In the genomic region with DNA sequence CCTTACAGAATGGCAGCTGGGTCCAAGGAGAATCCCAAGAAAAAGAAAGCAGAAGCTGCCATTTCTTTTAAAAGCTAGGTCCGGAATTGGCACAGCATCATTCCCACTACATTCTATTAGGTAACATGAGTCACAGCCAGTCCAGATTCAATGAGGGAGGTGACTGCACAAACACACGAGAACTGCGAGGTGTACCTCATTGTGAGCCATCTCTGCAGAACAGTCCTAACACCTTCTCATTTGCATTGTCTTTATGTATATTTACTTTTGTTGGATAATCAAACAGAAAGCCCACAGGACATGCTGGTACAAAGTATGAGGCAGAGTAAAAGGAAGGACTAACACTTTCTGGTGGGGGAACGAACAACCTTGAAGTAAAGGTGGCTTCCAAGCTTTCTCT, we compare ENCODE assay signal across 1 cellular context.
TF ChIP-seq lines count a peak whose summit lies in the region.

No MANE protein-coding gene starts in this region.

TF ChIP-seq in HepG2, 621 proteins besides CTCF, POLR2A, EP300 and RAD21 (continued from another document and continues in another):
- no peak for TF ChIP-seq HOXA9 (CRISPR knock-in tag; IDR thresholded peaks at IDR 0.05; ENCODE audit: borderline replicate concordance)
- TF ChIP-seq, protein P1, sequence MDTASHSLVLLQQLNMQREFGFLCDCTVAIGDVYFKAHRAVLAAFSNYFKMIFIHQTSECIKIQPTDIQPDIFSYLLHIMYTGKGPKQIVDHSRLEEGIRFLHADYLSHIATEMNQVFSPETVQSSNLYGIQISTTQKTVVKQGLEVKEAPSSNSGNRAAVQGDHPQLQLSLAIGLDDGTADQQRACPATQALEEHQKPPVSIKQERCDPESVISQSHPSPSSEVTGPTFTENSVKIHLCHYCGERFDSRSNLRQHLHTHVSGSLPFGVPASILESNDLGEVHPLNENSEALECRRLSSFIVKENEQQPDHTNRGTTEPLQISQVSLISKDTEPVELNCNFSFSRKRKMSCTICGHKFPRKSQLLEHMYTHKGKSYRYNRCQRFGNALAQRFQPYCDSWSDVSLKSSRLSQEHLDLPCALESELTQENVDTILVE (CRISPR knock-in tag; IDR thresholded peaks at IDR 0.05) = 0 out of 2 replicates have a peak, but pooled peaks have one; percentile 29
- no peak for TF ChIP-seq ZFP36L1 (CRISPR knock-in tag; IDR thresholded peaks at IDR 0.05)
- TF ChIP-seq GATA4 (IDR thresholded peaks at IDR 0.05; ENCODE audit: borderline replicate concordance, low read depth) = no peak
- no peak for TF ChIP-seq ZNF790 (CRISPR knock-in tag; IDR thresholded peaks at IDR 0.05; ENCODE audit: borderline replicate concordance)
- TF ChIP-seq SOX5 (CRISPR knock-in tag; IDR thresholded peaks at IDR 0.05; ENCODE audit: borderline replicate concordance) = peak; percentile 77; the same call in 1 of the 2 replicates
- TF ChIP-seq, protein P2, sequence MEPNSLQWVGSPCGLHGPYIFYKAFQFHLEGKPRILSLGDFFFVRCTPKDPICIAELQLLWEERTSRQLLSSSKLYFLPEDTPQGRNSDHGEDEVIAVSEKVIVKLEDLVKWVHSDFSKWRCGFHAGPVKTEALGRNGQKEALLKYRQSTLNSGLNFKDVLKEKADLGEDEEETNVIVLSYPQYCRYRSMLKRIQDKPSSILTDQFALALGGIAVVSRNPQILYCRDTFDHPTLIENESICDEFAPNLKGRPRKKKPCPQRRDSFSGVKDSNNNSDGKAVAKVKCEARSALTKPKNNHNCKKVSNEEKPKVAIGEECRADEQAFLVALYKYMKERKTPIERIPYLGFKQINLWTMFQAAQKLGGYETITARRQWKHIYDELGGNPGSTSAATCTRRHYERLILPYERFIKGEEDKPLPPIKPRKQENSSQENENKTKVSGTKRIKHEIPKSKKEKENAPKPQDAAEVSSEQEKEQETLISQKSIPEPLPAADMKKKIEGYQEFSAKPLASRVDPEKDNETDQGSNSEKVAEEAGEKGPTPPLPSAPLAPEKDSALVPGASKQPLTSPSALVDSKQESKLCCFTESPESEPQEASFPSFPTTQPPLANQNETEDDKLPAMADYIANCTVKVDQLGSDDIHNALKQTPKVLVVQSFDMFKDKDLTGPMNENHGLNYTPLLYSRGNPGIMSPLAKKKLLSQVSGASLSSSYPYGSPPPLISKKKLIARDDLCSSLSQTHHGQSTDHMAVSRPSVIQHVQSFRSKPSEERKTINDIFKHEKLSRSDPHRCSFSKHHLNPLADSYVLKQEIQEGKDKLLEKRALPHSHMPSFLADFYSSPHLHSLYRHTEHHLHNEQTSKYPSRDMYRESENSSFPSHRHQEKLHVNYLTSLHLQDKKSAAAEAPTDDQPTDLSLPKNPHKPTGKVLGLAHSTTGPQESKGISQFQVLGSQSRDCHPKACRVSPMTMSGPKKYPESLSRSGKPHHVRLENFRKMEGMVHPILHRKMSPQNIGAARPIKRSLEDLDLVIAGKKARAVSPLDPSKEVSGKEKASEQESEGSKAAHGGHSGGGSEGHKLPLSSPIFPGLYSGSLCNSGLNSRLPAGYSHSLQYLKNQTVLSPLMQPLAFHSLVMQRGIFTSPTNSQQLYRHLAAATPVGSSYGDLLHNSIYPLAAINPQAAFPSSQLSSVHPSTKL (CRISPR knock-in tag; IDR thresholded peaks at IDR 0.05) = peak; percentile 73
- TF ChIP-seq SAP130 (CRISPR knock-in tag; IDR thresholded peaks at IDR 0.05; ENCODE audit: low read depth) = peak; percentile 53
- TF ChIP-seq, protein P3, sequence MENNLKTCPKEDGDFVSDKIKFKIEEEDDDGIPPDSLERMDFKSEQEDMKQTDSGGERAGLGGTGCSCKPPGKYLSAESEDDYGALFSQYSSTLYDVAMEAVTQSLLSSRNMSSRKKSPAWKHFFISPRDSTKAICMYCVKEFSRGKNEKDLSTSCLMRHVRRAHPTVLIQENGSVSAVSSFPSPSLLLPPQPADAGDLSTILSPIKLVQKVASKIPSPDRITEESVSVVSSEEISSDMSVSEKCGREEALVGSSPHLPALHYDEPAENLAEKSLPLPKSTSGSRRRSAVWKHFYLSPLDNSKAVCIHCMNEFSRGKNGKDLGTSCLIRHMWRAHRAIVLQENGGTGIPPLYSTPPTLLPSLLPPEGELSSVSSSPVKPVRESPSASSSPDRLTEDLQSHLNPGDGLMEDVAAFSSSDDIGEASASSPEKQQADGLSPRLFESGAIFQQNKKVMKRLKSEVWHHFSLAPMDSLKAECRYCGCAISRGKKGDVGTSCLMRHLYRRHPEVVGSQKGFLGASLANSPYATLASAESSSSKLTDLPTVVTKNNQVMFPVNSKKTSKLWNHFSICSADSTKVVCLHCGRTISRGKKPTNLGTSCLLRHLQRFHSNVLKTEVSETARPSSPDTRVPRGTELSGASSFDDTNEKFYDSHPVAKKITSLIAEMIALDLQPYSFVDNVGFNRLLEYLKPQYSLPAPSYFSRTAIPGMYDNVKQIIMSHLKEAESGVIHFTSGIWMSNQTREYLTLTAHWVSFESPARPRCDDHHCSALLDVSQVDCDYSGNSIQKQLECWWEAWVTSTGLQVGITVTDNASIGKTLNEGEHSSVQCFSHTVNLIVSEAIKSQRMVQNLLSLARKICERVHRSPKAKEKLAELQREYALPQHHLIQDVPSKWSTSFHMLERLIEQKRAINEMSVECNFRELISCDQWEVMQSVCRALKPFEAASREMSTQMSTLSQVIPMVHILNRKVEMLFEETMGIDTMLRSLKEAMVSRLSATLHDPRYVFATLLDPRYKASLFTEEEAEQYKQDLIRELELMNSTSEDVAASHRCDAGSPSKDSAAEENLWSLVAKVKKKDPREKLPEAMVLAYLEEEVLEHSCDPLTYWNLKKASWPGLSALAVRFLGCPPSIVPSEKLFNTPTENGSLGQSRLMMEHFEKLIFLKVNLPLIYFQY (CRISPR knock-in tag; IDR thresholded peaks at IDR 0.05; ENCODE audit: borderline replicate concordance) = no peak
- TF ChIP-seq ZSCAN9 (CRISPR knock-in tag; IDR thresholded peaks at IDR 0.05; ENCODE audit: borderline replicate concordance) = no peak
- TF ChIP-seq, protein P4, sequence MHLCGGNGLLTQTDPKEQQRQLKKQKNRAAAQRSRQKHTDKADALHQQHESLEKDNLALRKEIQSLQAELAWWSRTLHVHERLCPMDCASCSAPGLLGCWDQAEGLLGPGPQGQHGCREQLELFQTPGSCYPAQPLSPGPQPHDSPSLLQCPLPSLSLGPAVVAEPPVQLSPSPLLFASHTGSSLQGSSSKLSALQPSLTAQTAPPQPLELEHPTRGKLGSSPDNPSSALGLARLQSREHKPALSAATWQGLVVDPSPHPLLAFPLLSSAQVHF (CRISPR knock-in tag; IDR thresholded peaks at IDR 0.05) = no peak
- TF ChIP-seq RARA (CRISPR knock-in tag; IDR thresholded peaks at IDR 0.05) = 0 out of 2 replicates have a peak, but pooled peaks have one; percentile 35
- no peak for TF ChIP-seq TBP (CRISPR knock-in tag; IDR thresholded peaks at IDR 0.05)
- TF ChIP-seq, protein P5, sequence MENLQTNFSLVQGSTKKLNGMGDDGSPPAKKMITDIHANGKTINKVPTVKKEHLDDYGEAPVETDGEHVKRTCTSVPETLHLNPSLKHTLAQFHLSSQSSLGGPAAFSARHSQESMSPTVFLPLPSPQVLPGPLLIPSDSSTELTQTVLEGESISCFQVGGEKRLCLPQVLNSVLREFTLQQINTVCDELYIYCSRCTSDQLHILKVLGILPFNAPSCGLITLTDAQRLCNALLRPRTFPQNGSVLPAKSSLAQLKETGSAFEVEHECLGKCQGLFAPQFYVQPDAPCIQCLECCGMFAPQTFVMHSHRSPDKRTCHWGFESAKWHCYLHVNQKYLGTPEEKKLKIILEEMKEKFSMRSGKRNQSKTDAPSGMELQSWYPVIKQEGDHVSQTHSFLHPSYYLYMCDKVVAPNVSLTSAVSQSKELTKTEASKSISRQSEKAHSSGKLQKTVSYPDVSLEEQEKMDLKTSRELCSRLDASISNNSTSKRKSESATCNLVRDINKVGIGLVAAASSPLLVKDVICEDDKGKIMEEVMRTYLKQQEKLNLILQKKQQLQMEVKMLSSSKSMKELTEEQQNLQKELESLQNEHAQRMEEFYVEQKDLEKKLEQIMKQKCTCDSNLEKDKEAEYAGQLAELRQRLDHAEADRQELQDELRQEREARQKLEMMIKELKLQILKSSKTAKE (CRISPR knock-in tag; IDR thresholded peaks at IDR 0.05; ENCODE audit: borderline replicate concordance) = no peak
- no peak for TF ChIP-seq XBP1 (CRISPR knock-in tag; IDR thresholded peaks at IDR 0.05)
- no peak for TF ChIP-seq ZNF124 (CRISPR knock-in tag; IDR thresholded peaks at IDR 0.05)
- TF ChIP-seq SIN3B (IDR thresholded peaks at IDR 0.05; ENCODE audit: low read length) = no peak
- TF ChIP-seq PRDM4 (CRISPR knock-in tag; IDR thresholded peaks at IDR 0.05; ENCODE audit: borderline replicate concordance) = no peak
- TF ChIP-seq, protein P6, sequence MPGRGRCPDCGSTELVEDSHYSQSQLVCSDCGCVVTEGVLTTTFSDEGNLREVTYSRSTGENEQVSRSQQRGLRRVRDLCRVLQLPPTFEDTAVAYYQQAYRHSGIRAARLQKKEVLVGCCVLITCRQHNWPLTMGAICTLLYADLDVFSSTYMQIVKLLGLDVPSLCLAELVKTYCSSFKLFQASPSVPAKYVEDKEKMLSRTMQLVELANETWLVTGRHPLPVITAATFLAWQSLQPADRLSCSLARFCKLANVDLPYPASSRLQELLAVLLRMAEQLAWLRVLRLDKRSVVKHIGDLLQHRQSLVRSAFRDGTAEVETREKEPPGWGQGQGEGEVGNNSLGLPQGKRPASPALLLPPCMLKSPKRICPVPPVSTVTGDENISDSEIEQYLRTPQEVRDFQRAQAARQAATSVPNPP (CRISPR knock-in tag; IDR thresholded peaks at IDR 0.05) = no peak
- TF ChIP-seq KAT8 (CRISPR knock-in tag; IDR thresholded peaks at IDR 0.05) = peak; percentile 18; the same call in 1 of the 2 replicates
- TF ChIP-seq ZNF282 (IDR thresholded peaks at IDR 0.05; ENCODE audit: partially characterized antibody) = no peak
- TF ChIP-seq, protein P7, sequence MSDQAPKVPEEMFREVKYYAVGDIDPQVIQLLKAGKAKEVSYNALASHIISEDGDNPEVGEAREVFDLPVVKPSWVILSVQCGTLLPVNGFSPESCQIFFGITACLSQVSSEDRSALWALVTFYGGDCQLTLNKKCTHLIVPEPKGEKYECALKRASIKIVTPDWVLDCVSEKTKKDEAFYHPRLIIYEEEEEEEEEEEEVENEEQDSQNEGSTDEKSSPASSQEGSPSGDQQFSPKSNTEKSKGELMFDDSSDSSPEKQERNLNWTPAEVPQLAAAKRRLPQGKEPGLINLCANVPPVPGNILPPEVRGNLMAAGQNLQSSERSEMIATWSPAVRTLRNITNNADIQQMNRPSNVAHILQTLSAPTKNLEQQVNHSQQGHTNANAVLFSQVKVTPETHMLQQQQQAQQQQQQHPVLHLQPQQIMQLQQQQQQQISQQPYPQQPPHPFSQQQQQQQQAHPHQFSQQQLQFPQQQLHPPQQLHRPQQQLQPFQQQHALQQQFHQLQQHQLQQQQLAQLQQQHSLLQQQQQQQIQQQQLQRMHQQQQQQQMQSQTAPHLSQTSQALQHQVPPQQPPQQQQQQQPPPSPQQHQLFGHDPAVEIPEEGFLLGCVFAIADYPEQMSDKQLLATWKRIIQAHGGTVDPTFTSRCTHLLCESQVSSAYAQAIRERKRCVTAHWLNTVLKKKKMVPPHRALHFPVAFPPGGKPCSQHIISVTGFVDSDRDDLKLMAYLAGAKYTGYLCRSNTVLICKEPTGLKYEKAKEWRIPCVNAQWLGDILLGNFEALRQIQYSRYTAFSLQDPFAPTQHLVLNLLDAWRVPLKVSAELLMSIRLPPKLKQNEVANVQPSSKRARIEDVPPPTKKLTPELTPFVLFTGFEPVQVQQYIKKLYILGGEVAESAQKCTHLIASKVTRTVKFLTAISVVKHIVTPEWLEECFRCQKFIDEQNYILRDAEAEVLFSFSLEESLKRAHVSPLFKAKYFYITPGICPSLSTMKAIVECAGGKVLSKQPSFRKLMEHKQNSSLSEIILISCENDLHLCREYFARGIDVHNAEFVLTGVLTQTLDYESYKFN (CRISPR knock-in tag; conservative IDR thresholded peaks at IDR 0.05) = peak; percentile 35; the same call in 1 of the 2 replicates
- TF ChIP-seq TEAD3 (CRISPR knock-in tag; optimal IDR thresholded peaks at IDR 0.05; ENCODE audit: borderline replicate concordance) = peak; percentile 54
- TF ChIP-seq, protein P8, sequence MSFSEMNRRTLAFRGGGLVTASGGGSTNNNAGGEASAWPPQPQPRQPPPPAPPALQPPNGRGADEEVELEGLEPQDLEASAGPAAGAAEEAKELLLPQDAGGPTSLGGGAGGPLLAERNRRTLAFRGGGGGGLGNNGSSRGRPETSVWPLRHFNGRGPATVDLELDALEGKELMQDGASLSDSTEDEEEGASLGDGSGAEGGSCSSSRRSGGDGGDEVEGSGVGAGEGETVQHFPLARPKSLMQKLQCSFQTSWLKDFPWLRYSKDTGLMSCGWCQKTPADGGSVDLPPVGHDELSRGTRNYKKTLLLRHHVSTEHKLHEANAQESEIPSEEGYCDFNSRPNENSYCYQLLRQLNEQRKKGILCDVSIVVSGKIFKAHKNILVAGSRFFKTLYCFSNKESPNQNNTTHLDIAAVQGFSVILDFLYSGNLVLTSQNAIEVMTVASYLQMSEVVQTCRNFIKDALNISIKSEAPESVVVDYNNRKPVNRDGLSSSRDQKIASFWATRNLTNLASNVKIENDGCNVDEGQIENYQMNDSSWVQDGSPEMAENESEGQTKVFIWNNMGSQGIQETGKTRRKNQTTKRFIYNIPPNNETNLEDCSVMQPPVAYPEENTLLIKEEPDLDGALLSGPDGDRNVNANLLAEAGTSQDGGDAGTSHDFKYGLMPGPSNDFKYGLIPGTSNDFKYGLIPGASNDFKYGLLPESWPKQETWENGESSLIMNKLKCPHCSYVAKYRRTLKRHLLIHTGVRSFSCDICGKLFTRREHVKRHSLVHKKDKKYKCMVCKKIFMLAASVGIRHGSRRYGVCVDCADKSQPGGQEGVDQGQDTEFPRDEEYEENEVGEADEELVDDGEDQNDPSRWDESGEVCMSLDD (CRISPR knock-in tag; IDR thresholded peaks at IDR 0.05; ENCODE audit: borderline replicate concordance) = no peak
- 0 out of 2 replicates have a peak, but pooled peaks have one; percentile 27 for TF ChIP-seq MIER3 (CRISPR knock-in tag; IDR thresholded peaks at IDR 0.05; ENCODE audit: borderline replicate concordance)
- 0 out of 2 replicates have a peak, but pooled peaks have one; percentile 44 for TF ChIP-seq RXRB (CRISPR knock-in tag; IDR thresholded peaks at IDR 0.05; ENCODE audit: borderline replicate concordance)
- TF ChIP-seq MYPOP (CRISPR knock-in tag; IDR thresholded peaks at IDR 0.05) = no peak
- TF ChIP-seq RFX1 (IDR thresholded peaks at IDR 0.05) = no peak
